Comparison of ENCODE assay signal across 18 cellular contexts in genomic region chr5:111628901-111629300, GRCh38.
"Had no signal": no experiment of that assay in that cellular context is flagged by ENCODE, and none has a peak within 500 bp of the region (broad histone marks: within the 10 kb centered on the region; RNA-seq: fewer than 3 reads in every experiment).

No MANE protein-coding gene starts in this region.

- H3K36me3 Mint-ChIP-seq: activated naive CD4-positive, alpha-beta T cell treated with anti-CD3 and anti-CD28 coated beads, Interleukin-2, amount 10 ng/mL, durations not matched to agents 7 days and 5 days; brain; natural killer cell; stimulated activated memory B cell treated with anti-CD40 and anti-IgM and Interleukin-4, amounts not matched to agents 10 μg/mL and 1 μg/mL and 100 μg/mL, for 72 hours had no signal

- H3K36me3 ChIP-seq: spleen had no signal

- H3K27me3 Mint-ChIP-seq: activated B cell treated with CpG ODN at 0.5 μM for 24 hours; activated naive CD4-positive, alpha-beta T cell treated with anti-CD3 and anti-CD28 coated beads, Interleukin-2, amount 10 ng/mL, durations not matched to agents 7 days and 5 days; brain; stimulated activated memory B cell treated with anti-CD40 and anti-IgM and Interleukin-4, amounts not matched to agents 10 μg/mL and 1 μg/mL and 100 μg/mL, for 72 hours had no signal

- H3K27ac Mint-ChIP-seq: activated B cell treated with CpG ODN at 0.5 μM for 24 hours; activated naive CD4-positive, alpha-beta T cell treated with anti-CD3 and anti-CD28 coated beads, Interleukin-2, amount 10 ng/mL, durations not matched to agents 7 days and 5 days; activated T-helper 2 cell treated with anti-CD3 and anti-CD28 coated beads, Interferon-gamma antibody, Interleukin-2, Interleukin-4, amounts not matched to agents 10 μg/mL and 5 μg/mL and 100 μg/mL, durations not matched to agents 14 hours and 24 hours and 36 hours; natural killer cell; stimulated activated memory B cell treated with anti-CD40 and anti-IgM and Interleukin-4, amounts not matched to agents 10 μg/mL and 1 μg/mL and 100 μg/mL, for 72 hours; T-helper 1 cell treated with Interleukin-12 subunit alpha and Interleukin-12 subunit beta and Interleukin-4 antibody, amounts not matched to agents 30 μg/mL and 1 μg/mL, for 36 hours had no signal

- ATAC-seq: esophagus mucosa; mucosa of descending colon; natural killer cell; stimulated activated memory B cell treated with anti-CD40 and anti-IgM and Interleukin-4, amounts not matched to agents 10 μg/mL and 1 μg/mL and 100 μg/mL, for 72 hours had no signal

- H3K4me3 Mint-ChIP-seq: activated B cell treated with CpG ODN at 0.5 μM for 24 hours; activated naive CD4-positive, alpha-beta T cell treated with anti-CD3 and anti-CD28 coated beads, Interleukin-2, amount 10 ng/mL, durations not matched to agents 7 days and 5 days; brain; natural killer cell; stimulated activated memory B cell treated with anti-CD40 and anti-IgM and Interleukin-4, amounts not matched to agents 10 μg/mL and 1 μg/mL and 100 μg/mL, for 72 hours; T-helper 1 cell treated with Interleukin-12 subunit alpha and Interleukin-12 subunit beta and Interleukin-4 antibody, amounts not matched to agents 30 μg/mL and 1 μg/mL, for 36 hours had no signal

- H3K27me3 ChIP-seq: dorsolateral prefrontal cortex, spleen had no signal

- H3K4me1 ChIP-seq: spleen had no signal

- DNase-seq: activated B cell treated with CpG ODN at 0.5 μM for 24 hours; activated CD4-positive, alpha-beta T cell treated with anti-CD3 and anti-CD28 coated beads, Interleukin-2, amount 50 U/mL, for 1 hour; activated naive CD4-positive, alpha-beta T cell treated with anti-CD3 and anti-CD28 coated beads, Interleukin-2, amount 10 ng/mL, durations not matched to agents 7 days and 5 days; amniotic stem cell; dorsolateral prefrontal cortex; hypothalamus; mucosa of descending colon; natural killer cell; nucleus accumbens; right cardiac atrium; spleen; stimulated activated CD4-positive, alpha-beta T cell treated with anti-CD3 and anti-CD28 coated beads, Interleukin-1b, Interleukin-23, amount 100 ng/mL, for 48 hours had no signal

- H3K27ac ChIP-seq: dorsolateral prefrontal cortex, spleen had no signal

- H3K4me1 Mint-ChIP-seq: activated B cell treated with CpG ODN at 0.5 μM for 24 hours; activated naive CD4-positive, alpha-beta T cell treated with anti-CD3 and anti-CD28 coated beads, Interleukin-2, amount 10 ng/mL, durations not matched to agents 7 days and 5 days; brain; natural killer cell; stimulated activated memory B cell treated with anti-CD40 and anti-IgM and Interleukin-4, amounts not matched to agents 10 μg/mL and 1 μg/mL and 100 μg/mL, for 72 hours had no signal

- H3K4me3 ChIP-seq: dorsolateral prefrontal cortex, lung, mucosa of descending colon, spleen had no signal

- H3K9me3 Mint-ChIP-seq: natural killer cell had no signal

- H3K9me3 ChIP-seq: mucosa of descending colon had no signal
